8 cellular contexts compared by ENCODE assay signal in the genomic region with DNA sequence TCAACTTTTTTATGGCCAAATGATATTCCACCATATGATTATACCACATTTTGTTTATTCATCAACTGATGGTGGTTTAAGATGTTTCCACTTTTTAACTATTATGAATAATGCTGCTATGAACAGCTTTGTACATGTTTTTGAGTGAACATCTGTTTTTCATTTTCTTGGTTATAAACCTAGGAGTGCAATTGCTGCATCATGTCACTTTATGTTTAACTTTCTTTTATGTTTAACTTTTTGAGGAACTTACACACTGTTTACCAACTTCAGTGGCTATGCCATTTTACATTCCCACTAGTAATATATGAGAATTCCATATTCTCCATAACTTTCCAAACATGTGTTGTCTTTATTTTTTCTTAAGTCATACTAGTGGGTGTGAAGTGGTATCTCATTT. TPM values are rescaled to one million over a fixed set of nuclear protein-coding genes. Genes with fewer than 3 reads are reported as not detected.
DNase-seq lines count a peak whose midpoint lies in the region; TF ChIP-seq lines count a peak whose summit lies in the region.
"Not testable (repeated sequence)": the region's sequence is repeated elsewhere in the genome, so short reads cannot be mapped to it uniquely, and the experiment has no call there.

No MANE protein-coding gene starts in this region.

- H3K27ac ChIP-seq in SK-N-MC = peak overlapping the region; percentile 58; the same call in 1 of the 2 replicates

- H3K36me3 ChIP-seq in BJ (ENCODE audit: control insufficient read depth, insufficient read depth, low read length); SK-N-MC (ENCODE audit: insufficient read depth, low read length); adipocyte (ENCODE audit: control insufficient read depth, insufficient read depth, low read length, severe bottlenecking): not testable (repeated sequence)

- not testable (repeated sequence) for H3K4me3 ChIP-seq in AG09309 (ENCODE audit: control insufficient read depth, low read depth, low read length); BJ (ENCODE audit: low read depth, low read length); HFF-Myc (replicated peaks; ENCODE audit: low read depth, low read length); adipocyte (ENCODE audit: low read length); fibroblast of mammary gland (ENCODE audit: control insufficient read depth, low read depth, low read length); fibroblast of villous mesenchyme (ENCODE audit: low read depth, low read length)
- peak overlapping the region; percentile 35; the same call in 1 of the 2 replicates for H3K4me3 ChIP-seq in SK-N-MC

- not testable (repeated sequence) for TF ChIP-seq CTCF in AG09309 (IDR thresholded peaks at IDR 0.05; ENCODE audit: control insufficient read depth, insufficient read depth, low read depth, low read length, missing control alignments); BJ (IDR thresholded peaks at IDR 0.05; ENCODE audit: insufficient read depth, low read depth, low read length); HFF-Myc (IDR thresholded peaks at IDR 0.05; ENCODE audit: low read depth, low read length, missing control alignments); fibroblast of mammary gland (conservative IDR thresholded peaks at IDR 0.05; ENCODE audit: control insufficient read depth, insufficient read depth, low read depth, low read length); fibroblast of villous mesenchyme (IDR thresholded peaks at IDR 0.05; ENCODE audit: insufficient read depth, low read depth, low read length)

- DNase-seq in AG09309 (ENCODE audit: low read depth) (peak; percentile 1), BJ (ENCODE audit: low read depth) (peak; percentile 27), GM04504 (ENCODE audit: low read depth) (peak; percentile 16), HFF-Myc (ENCODE audit: extremely low read depth, low read depth) (peak; percentile 16), SK-N-MC (ENCODE audit: low read depth, low spot score) (peak; percentile 6), adipocyte (ENCODE audit: low read depth) (peak; percentile 47), fibroblast of mammary gland (ENCODE audit: low read depth) (peak; percentile 43), fibroblast of villous mesenchyme (ENCODE audit: low read depth) (peak; percentile 49)

- not testable (repeated sequence) for H3K4me1 ChIP-seq in adipocyte (ENCODE audit: control insufficient read depth, insufficient read depth, low read length)

- H3K9ac ChIP-seq in SK-N-MC (ENCODE audit: insufficient read length); adipocyte (ENCODE audit: low read length): not testable (repeated sequence)

- POLR2A ChIA-PET in BJ (lab: Charles Lee) = not testable (repeated sequence)

- CTCF ChIA-PET in BJ (lab: Yijun Ruan, JAX) = not testable (repeated sequence)

- H3K27me3 ChIP-seq in BJ (ENCODE audit: control insufficient read depth, insufficient read depth, low read length); adipocyte (replicated peaks; ENCODE audit: control insufficient read depth, insufficient read depth, low read length): not testable (repeated sequence)

- H3K9me3 ChIP-seq in SK-N-MC (ENCODE audit: low read depth, low read length); adipocyte (ENCODE audit: control insufficient read depth, low read length): not testable (repeated sequence)

RNA-seq across cellular contexts. Expression of a gene that starts 12.4 kb away (rescaled TPM):
- 14.1 and 24.5 TPM in 2 replicates for polyA plus RNA-seq in BJ (2011; rRNA removed)
- 16.7 and 20.5 TPM in 2 replicates for polyA minus RNA-seq in BJ (2011; rRNA and poly(A)+ RNA removed)
- total RNA-seq in fibroblast of villous mesenchyme = 29.0 and 38.4 TPM in 2 replicates
